8 cellular contexts compared by ENCODE assay signal in genomic region chr5:68962632-68963484, GRCh38.
A peak's percentile ranks its signal among the peaks of the same experiment; 100 is the strongest.
DNase-seq lines count a peak whose midpoint lies in the region; ATAC-seq, FAIRE-seq and TF ChIP-seq lines count a peak whose summit lies in the region.

No MANE protein-coding gene starts in this region.

- H3K9me3 Mint-ChIP-seq in type B pancreatic cell: no peaks in the 10 kb centered on the region

- FAIRE-seq in RCC 7860 (lab: Jason Lieb, UNC): no peak

- DNase-seq in DMS 273 treated with DMSO at 0.1 percent for 48 hours (lab: John Stamatoyannopoulos, UW) (peak; percentile 17), HPDE6-E6E7 (ENCODE audit: extremely low spot score) (peak; percentile 38), RCC 7860 (ENCODE audit: low spot score) (peak; percentile 14), dorsolateral prefrontal cortex (peak; percentile 28 to 76 (median 65)), lower lobe of right lung (no peak), type B pancreatic cell (ENCODE audit: extremely low spot score, unreplicated experiment) (no peak), T-helper 9 cell (no peak)

- H3K27ac ChIP-seq in dorsolateral prefrontal cortex: peak overlapping the region in 50 of 59 donors; percentile 3 to 78 (median 52)
- no peak overlapping the region for H3K27ac ChIP-seq in lower lobe of right lung

- no peaks in the 10 kb centered on the region for H3K36me3 Mint-ChIP-seq in type B pancreatic cell

- H3K4me3 ChIP-seq in dorsolateral prefrontal cortex (peak overlapping the region in 10 of 59 donors; percentile 0 to 38 (median 24)), lower lobe of right lung (no peak overlapping the region)

- peak; percentile 66 to 98 (median 89) for TF ChIP-seq CTCF in dorsolateral prefrontal cortex (IDR thresholded peaks at IDR 0.05 in 54 of 56, conservative IDR thresholded peaks at IDR 0.05 in 2 of 56; ENCODE audit: low read depth in 1 of 56, partially characterized antibody in 56 of 56)
- peak; percentile 79 for TF ChIP-seq CTCF in lower lobe of right lung (IDR thresholded peaks at IDR 0.05)
- TF ChIP-seq CTCF in type B pancreatic cell (conservative IDR thresholded peaks at IDR 0.05): peak; percentile 91

- H3K4me3 Mint-ChIP-seq in type B pancreatic cell: no peak overlapping the region

- no peaks in the 10 kb centered on the region for H3K4me1 ChIP-seq in lower lobe of right lung

- ATAC-seq in lower lobe of right lung (peak; percentile 68 to 82), HG02588 (IDR thresholded peaks at IDR 0.05; ENCODE audit: unreplicated experiment) (no peak)

- H3K27ac Mint-ChIP-seq in type B pancreatic cell: no peak overlapping the region

- H3K27me3 Mint-ChIP-seq in type B pancreatic cell: peaks cover 7% of the 10 kb centered on the region

- no peaks in the 10 kb centered on the region for H3K9me3 ChIP-seq in lower lobe of right lung

- no peaks in the 10 kb centered on the region for H3K36me3 ChIP-seq in lower lobe of right lung

- H3K27me3 ChIP-seq in dorsolateral prefrontal cortex (no peaks in the 10 kb centered on the region), lower lobe of right lung (ENCODE audit: low read depth) (no peaks in the 10 kb centered on the region)

- H3K4me1 Mint-ChIP-seq in type B pancreatic cell (ENCODE audit: unreplicated experiment): peaks cover 9% of the 10 kb centered on the region

- intact Hi-C loops in dorsolateral prefrontal cortex (cut with DNase I): loop anchor here (2.0 to 5.0 kb wide), 4 partner anchors 146 to 676 kb away; no protein-coding TSS in a partner anchor
- intact Hi-C loops in lower lobe of right lung (cut with DNase I): no loop called here

Comparison
In these comparisons a context has a peak if more than half of its experiments do, and no peak if none do; other contexts are left out.
1. DNase-seq: peak in DMS 273 treated with DMSO at 0.1 percent for 48 hours (single experiment), HPDE6-E6E7 (single experiment), RCC 7860 (single experiment) and dorsolateral prefrontal cortex (10 of 10); none in lower lobe of right lung (single experiment), type B pancreatic cell (single experiment) and T-helper 9 cell (single experiment).
2. Peak in every context shown above with its lines, with median percentiles within 50 percentile points of each other: CTCF ChIP-seq.